Comparison of ENCODE assay signal across 31 cellular contexts in the genomic region with DNA sequence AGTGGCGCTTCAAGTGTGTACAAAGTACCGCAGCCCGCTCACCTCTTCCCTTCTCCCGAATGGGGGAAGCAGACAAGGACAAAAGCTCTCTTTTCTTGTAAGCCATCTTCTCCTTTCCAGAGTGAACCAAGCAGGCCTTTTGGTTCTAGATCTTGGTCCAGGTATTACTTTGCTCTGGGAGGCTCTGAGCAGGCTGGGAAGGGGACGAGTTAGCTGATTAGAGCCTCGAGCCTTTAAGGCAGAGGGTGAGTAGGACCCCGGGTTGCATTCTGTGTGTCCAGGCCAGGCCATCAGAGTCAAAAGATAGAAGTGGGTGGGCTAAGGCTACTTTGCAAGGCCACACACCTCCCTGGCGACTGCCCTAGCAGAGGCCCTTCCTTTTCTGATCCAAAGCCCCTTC.
"Had no signal": no experiment of that assay in that cellular context is flagged by ENCODE, and none has a peak within 500 bp of the region (broad histone marks: within the 10 kb centered on the region; RNA-seq: fewer than 3 reads in every experiment).

No MANE protein-coding gene starts in this region.

- H3K27me3 Mint-ChIP-seq: stimulated activated memory B cell treated with anti-CD40 and anti-IgM and Interleukin-4, amounts not matched to agents 10 μg/mL and 1 μg/mL and 100 μg/mL, for 72 hours; stimulated activated naive CD8-positive, alpha-beta T cell treated with anti-CD3 and anti-CD28 coated beads, Interleukin-15, amount 100 ng/mL, for 72 hours; type B pancreatic cell had no signal

- H3K9me3 ChIP-seq: neutrophil, ovary, psoas muscle, spleen, suprapubic skin, testis, tibial artery, transverse colon, upper lobe of right lung, uterus had no signal

- H3K4me1 Mint-ChIP-seq: stimulated activated memory B cell treated with anti-CD40 and anti-IgM and Interleukin-4, amounts not matched to agents 10 μg/mL and 1 μg/mL and 100 μg/mL, for 72 hours had no signal

- DNase-seq: naive thymus-derived CD4-positive, alpha-beta T cell; natural killer cell; nucleus accumbens; ovary; posterior cingulate gyrus; psoas muscle; right cardiac atrium; spleen; stimulated activated CD4-positive, alpha-beta T cell treated with anti-CD3 and anti-CD28 coated beads, Interleukin-12 subunit alpha, Interleukin-12 subunit beta, amount 100 ng/mL, for 4 hours; stimulated activated CD4-positive, alpha-beta T cell treated with anti-CD3 and anti-CD28 coated beads, Interleukin-1b, Interleukin-23, amount 100 ng/mL, for 48 hours; stimulated activated CD4-positive, alpha-beta T cell treated with anti-CD3 and anti-CD28 coated beads, Interleukin-4, amount 100 ng/mL, for 1 hour; stimulated activated CD4-positive, alpha-beta T cell treated with anti-CD3 and anti-CD28 coated beads, Interleukin-4, amount 100 ng/mL, for 4 hours; stimulated activated CD8-positive, alpha-beta memory T cell treated with anti-CD3 and anti-CD28 coated beads, Interleukin-4, amount 100 ng/mL, for 48 hours; stimulated activated naive CD4-positive, alpha-beta T cell; stimulated activated naive CD8-positive, alpha-beta T cell treated with anti-CD3 and anti-CD28 coated beads, Interleukin-15, amount 100 ng/mL, for 72 hours; stimulated activated naive CD8-positive, alpha-beta T cell treated with anti-CD3 and anti-CD28 coated beads, Interleukin-15, Interleukin-2, amounts not matched to agents 100 U/mL and 50 U/mL, for 24 hours; substantia nigra; testis; tibial artery; transverse colon; upper lobe of right lung; uterus had no signal

- H3K4me1 ChIP-seq: parathyroid adenoma, psoas muscle, testis, upper lobe of right lung, uterus had no signal

- H3K9ac ChIP-seq: parathyroid adenoma had no signal

- H3K27ac ChIP-seq: neutrophil, ovary, parathyroid adenoma, psoas muscle, skin epidermis, spleen, suprapubic skin, testis, tibial artery, upper lobe of right lung, uterus had no signal

- H3K9me3 Mint-ChIP-seq: naive thymus-derived CD4-positive, alpha-beta T cell; natural killer cell; nephron; stimulated activated memory B cell treated with anti-CD40 and anti-IgM and Interleukin-4, amounts not matched to agents 10 μg/mL and 1 μg/mL and 100 μg/mL, for 72 hours; stimulated activated naive CD8-positive, alpha-beta T cell treated with anti-CD3 and anti-CD28 coated beads, Interleukin-15, amount 100 ng/mL, for 72 hours; type B pancreatic cell had no signal

- H3K36me3 ChIP-seq: neutrophil, ovary, spleen, suprapubic skin, tibial artery, transverse colon, upper lobe of right lung, uterus had no signal

- H3K27ac Mint-ChIP-seq: naive thymus-derived CD4-positive, alpha-beta T cell; natural killer cell; nephron; progenitor cell of endocrine pancreas; stimulated activated memory B cell treated with anti-CD40 and anti-IgM and Interleukin-4, amounts not matched to agents 10 μg/mL and 1 μg/mL and 100 μg/mL, for 72 hours; stimulated activated naive CD8-positive, alpha-beta T cell treated with anti-CD3 and anti-CD28 coated beads, Interleukin-15, amount 100 ng/mL, for 72 hours; type B pancreatic cell had no signal

- H3K27me3 ChIP-seq: ovary, spleen, suprapubic skin, testis, tibial artery, transverse colon, upper lobe of right lung, uterus had no signal

- H3K4me3 ChIP-seq: ovary, psoas muscle, skin epidermis, smooth muscle cell, spleen, suprapubic skin, testis, tibial artery, transverse colon, upper lobe of right lung, uterus had no signal

- H3K36me3 Mint-ChIP-seq: naive thymus-derived CD4-positive, alpha-beta T cell; natural killer cell; stimulated activated memory B cell treated with anti-CD40 and anti-IgM and Interleukin-4, amounts not matched to agents 10 μg/mL and 1 μg/mL and 100 μg/mL, for 72 hours; type B pancreatic cell had no signal

- H3K4me3 Mint-ChIP-seq: naive thymus-derived CD4-positive, alpha-beta T cell; natural killer cell; nephron; stimulated activated memory B cell treated with anti-CD40 and anti-IgM and Interleukin-4, amounts not matched to agents 10 μg/mL and 1 μg/mL and 100 μg/mL, for 72 hours; stimulated activated naive CD8-positive, alpha-beta T cell treated with anti-CD3 and anti-CD28 coated beads, Interleukin-15, amount 100 ng/mL, for 72 hours; type B pancreatic cell had no signal
